In the genomic region with DNA sequence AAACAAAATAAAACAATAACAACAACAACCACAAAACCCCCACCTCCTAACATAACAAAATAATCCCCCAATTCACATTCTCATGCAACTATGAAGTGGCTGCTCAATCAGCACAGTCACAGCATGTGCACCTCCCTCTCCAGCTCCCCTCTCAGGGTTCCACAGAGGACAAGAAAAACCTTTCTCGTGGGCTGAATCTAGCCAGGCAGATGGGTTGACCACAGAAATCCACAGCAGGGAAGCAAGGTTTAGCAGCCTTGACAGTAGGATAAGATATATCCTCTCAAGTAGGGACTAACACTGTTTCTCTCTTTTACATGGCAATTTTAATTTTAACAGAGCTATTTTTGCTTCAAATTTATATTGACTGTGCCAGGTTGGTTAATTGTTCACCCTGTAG, we compare ENCODE assay signal across 29 cellular contexts.
"Had no signal": no experiment of that assay in that cellular context is flagged by ENCODE, and none has a peak within 500 bp of the region (broad histone marks: within the 10 kb centered on the region; RNA-seq: fewer than 3 reads in every experiment).

No MANE protein-coding gene starts in this region.

- H2AFZ ChIP-seq: hepatocyte had no signal

- H3K27me3 Mint-ChIP-seq: activated CD4-positive, alpha-beta T cell treated with anti-CD3 and anti-CD28 coated beads for 36 hours; activated naive CD8-positive, alpha-beta T cell treated with anti-CD3 and anti-CD28 coated beads, Interleukin-2, amount 10 ng/mL, durations not matched to agents 7 days and 5 days; brain; naive thymus-derived CD4-positive, alpha-beta T cell; stimulated activated memory B cell treated with anti-CD40 and anti-IgM and Interleukin-4, amounts not matched to agents 10 μg/mL and 1 μg/mL and 100 μg/mL, for 72 hours had no signal

- H3K36me3 Mint-ChIP-seq: brain; stimulated activated memory B cell treated with anti-CD40 and anti-IgM and Interleukin-4, amounts not matched to agents 10 μg/mL and 1 μg/mL and 100 μg/mL, for 72 hours had no signal

- H3K27ac ChIP-seq: hepatocyte, left lung, right lobe of liver, stomach, transverse colon had no signal

- H3K4me3 Mint-ChIP-seq: activated CD4-positive, alpha-beta T cell treated with anti-CD3 and anti-CD28 coated beads for 36 hours; activated naive CD4-positive, alpha-beta T cell treated with anti-CD3 and anti-CD28 coated beads for 36 hours; activated naive CD8-positive, alpha-beta T cell treated with anti-CD3 and anti-CD28 coated beads, Interleukin-2, amount 10 ng/mL, durations not matched to agents 7 days and 5 days; activated T-cell treated with anti-CD3 and anti-CD28 coated beads, Interleukin-2, amount 50 U/mL, for 72 hours; brain; immature natural killer cell; naive thymus-derived CD4-positive, alpha-beta T cell; neural crest cell; stimulated activated memory B cell treated with anti-CD40 and anti-IgM and Interleukin-4, amounts not matched to agents 10 μg/mL and 1 μg/mL and 100 μg/mL, for 72 hours had no signal

- H3K27ac Mint-ChIP-seq: activated CD4-positive, alpha-beta T cell treated with anti-CD3 and anti-CD28 coated beads for 36 hours; activated naive CD4-positive, alpha-beta T cell treated with anti-CD3 and anti-CD28 coated beads for 36 hours; activated naive CD8-positive, alpha-beta T cell treated with anti-CD3 and anti-CD28 coated beads, Interleukin-2, amount 10 ng/mL, durations not matched to agents 7 days and 5 days; activated T-cell treated with anti-CD3 and anti-CD28 coated beads, Interleukin-2, amount 50 U/mL, for 72 hours; brain; naive thymus-derived CD4-positive, alpha-beta T cell; stimulated activated memory B cell treated with anti-CD40 and anti-IgM and Interleukin-4, amounts not matched to agents 10 μg/mL and 1 μg/mL and 100 μg/mL, for 72 hours had no signal

- H3K4me3 ChIP-seq: hepatocyte, left lung, lung, right lobe of liver, stomach, transverse colon had no signal

- H3K27me3 ChIP-seq: hepatocyte, left lung, right lobe of liver, stomach, transverse colon had no signal

- H3K4me1 Mint-ChIP-seq: activated CD4-positive, alpha-beta T cell treated with anti-CD3 and anti-CD28 coated beads for 36 hours; activated naive CD8-positive, alpha-beta T cell treated with anti-CD3 and anti-CD28 coated beads, Interleukin-2, amount 10 ng/mL, durations not matched to agents 7 days and 5 days; stimulated activated memory B cell treated with anti-CD40 and anti-IgM and Interleukin-4, amounts not matched to agents 10 μg/mL and 1 μg/mL and 100 μg/mL, for 72 hours had no signal

- DNase-seq: activated CD4-positive, alpha-beta T cell treated with anti-CD3 and anti-CD28 coated beads for 36 hours; activated CD4-positive, alpha-beta T cell treated with anti-CD3 and anti-CD28 coated beads, Interleukin-2, amount 50 U/mL, for 48 hours; activated effector memory CD4-positive, alpha-beta T cell treated with Interleukin-2 at 50 U/mL for 16 hours; activated naive CD4-positive, alpha-beta T cell treated with anti-CD3 and anti-CD28 coated beads for 36 hours; activated naive CD8-positive, alpha-beta T cell treated with anti-CD3 and anti-CD28 coated beads, Interleukin-2, amount 10 ng/mL, durations not matched to agents 7 days and 5 days; activated T-cell treated with anti-CD3 and anti-CD28 coated beads, Interleukin-2, amount 50 U/mL, for 72 hours; amygdala; dermis blood vessel endothelial cell; effector memory CD4-positive, alpha-beta T cell; foreskin melanocyte; glutamatergic neuron; immature natural killer cell; kidney glomerular epithelial cell; left lung; naive thymus-derived CD4-positive, alpha-beta T cell; occipital lobe; posterior cingulate gyrus; right lobe of liver; small intestine; stimulated activated CD4-positive, alpha-beta T cell treated with anti-CD3 and anti-CD28 coated beads, Interleukin-15, amount 100 ng/mL, for 24 hours; stomach; T-helper 9 cell; transverse colon had no signal

- H3K9me3 ChIP-seq: left lung, right lobe of liver, stomach, transverse colon had no signal

- ATAC-seq: activated CD4-positive, alpha-beta T cell treated with anti-CD3 and anti-CD28 coated beads for 36 hours; activated T-cell treated with anti-CD3 and anti-CD28 coated beads, Interleukin-2, amount 50 U/mL, for 72 hours; esophagus mucosa; left lung; naive thymus-derived CD4-positive, alpha-beta T cell; right lobe of liver; stimulated activated memory B cell treated with anti-CD40 and anti-IgM and Interleukin-4, amounts not matched to agents 10 μg/mL and 1 μg/mL and 100 μg/mL, for 72 hours had no signal

- H3K79me2 ChIP-seq: hepatocyte had no signal

- H3K9me3 Mint-ChIP-seq: activated naive CD4-positive, alpha-beta T cell treated with anti-CD3 and anti-CD28 coated beads for 36 hours; activated T-cell treated with anti-CD3 and anti-CD28 coated beads, Interleukin-2, amount 50 U/mL, for 72 hours; brain; immature natural killer cell; naive thymus-derived CD4-positive, alpha-beta T cell had no signal

- H3K36me3 ChIP-seq: right lobe of liver, stomach, transverse colon had no signal

- H3K4me2 ChIP-seq: hepatocyte had no signal

- H3K4me1 ChIP-seq: left lung, right lobe of liver, transverse colon had no signal
